1 cellular context compared by ENCODE assay signal in the genomic region with DNA sequence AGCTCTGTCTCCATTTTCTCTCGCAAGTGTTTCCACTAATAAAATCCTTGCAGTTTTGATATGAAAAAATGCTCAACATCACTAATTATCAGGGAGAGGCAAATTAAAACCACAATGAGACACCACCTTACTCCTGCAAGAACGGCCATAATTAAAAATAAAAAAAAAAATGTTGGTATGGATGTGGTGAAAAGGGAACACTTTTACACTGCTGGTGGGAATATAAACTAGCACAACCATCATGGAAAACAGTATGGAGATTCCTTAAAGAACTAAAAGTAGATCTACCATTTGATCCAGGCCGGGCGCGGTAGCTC.
TF ChIP-seq lines count a peak whose summit lies in the region.

No MANE protein-coding gene starts in this region.

TF ChIP-seq in HCT116, 20 proteins besides CTCF, POLR2A, EP300 and RAD21 (continued from another document):
- TF ChIP-seq, protein P1, sequence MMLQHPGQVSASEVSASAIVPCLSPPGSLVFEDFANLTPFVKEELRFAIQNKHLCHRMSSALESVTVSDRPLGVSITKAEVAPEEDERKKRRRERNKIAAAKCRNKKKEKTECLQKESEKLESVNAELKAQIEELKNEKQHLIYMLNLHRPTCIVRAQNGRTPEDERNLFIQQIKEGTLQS (IDR thresholded peaks at IDR 0.05): no peak
- TF ChIP-seq JUND (IDR thresholded peaks at IDR 0.05) (no peak), EGR1 (IDR thresholded peaks at IDR 0.05; ENCODE audit: low read depth) (no peak), ZFX (IDR thresholded peaks at IDR 0.05) (no peak)
